In the genomic region with DNA sequence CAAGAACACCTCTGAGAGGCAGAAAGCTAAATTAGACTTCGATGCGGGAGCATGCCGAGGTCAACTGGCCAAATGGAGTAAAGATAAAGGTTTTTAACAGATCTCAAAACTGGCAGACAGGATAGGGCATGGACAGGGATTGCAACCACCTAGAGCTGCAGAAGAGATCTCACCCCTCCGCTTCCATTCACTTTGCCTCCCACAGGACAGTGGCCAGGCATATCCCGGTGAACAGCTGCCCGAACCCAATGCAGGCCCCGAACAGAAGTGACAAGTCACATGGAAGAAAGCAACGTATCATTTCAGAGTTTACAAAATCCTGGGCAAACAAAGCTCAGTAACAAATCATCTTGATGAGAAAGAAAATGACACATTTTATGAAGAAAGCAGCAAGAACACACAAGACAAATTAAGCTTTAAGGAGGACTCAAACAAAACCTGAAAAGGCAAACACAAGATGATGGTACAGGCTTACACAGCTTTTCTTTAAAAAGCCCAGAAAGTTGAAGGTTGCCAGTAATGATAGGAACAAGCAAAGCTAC, we compare ENCODE assay signal across 13 cellular contexts.
"Had no signal": no experiment of that assay in that cellular context is flagged by ENCODE, and none has a peak within 500 bp of the region (broad histone marks: within the 10 kb centered on the region; RNA-seq: fewer than 3 reads in every experiment).

No MANE protein-coding gene starts in this region.

- ATAC-seq: activated CD4-positive, CD25-positive, alpha-beta regulatory T cell treated with anti-CD3 and anti-CD28 coated beads, Interleukin-2, amount 50 U/mL, for 24 hours; gastroesophageal sphincter; naive thymus-derived CD4-positive, alpha-beta T cell; right cardiac atrium had no signal

- H3K4me3 Mint-ChIP-seq: activated naive CD4-positive, alpha-beta T cell treated with anti-CD3 and anti-CD28 coated beads, Interleukin-2, amount 10 ng/mL, durations not matched to agents 7 days and 5 days; naive thymus-derived CD4-positive, alpha-beta T cell had no signal

- H3K27me3 Mint-ChIP-seq: activated naive CD4-positive, alpha-beta T cell treated with anti-CD3 and anti-CD28 coated beads, Interleukin-2, amount 10 ng/mL, durations not matched to agents 7 days and 5 days; naive thymus-derived CD4-positive, alpha-beta T cell had no signal

- H3K4me1 Mint-ChIP-seq: activated naive CD4-positive, alpha-beta T cell treated with anti-CD3 and anti-CD28 coated beads, Interleukin-2, amount 10 ng/mL, durations not matched to agents 7 days and 5 days had no signal

- H3K36me3 Mint-ChIP-seq: activated naive CD4-positive, alpha-beta T cell treated with anti-CD3 and anti-CD28 coated beads, Interleukin-2, amount 10 ng/mL, durations not matched to agents 7 days and 5 days had no signal

- H3K27ac Mint-ChIP-seq: activated naive CD4-positive, alpha-beta T cell treated with anti-CD3 and anti-CD28 coated beads, Interleukin-2, amount 10 ng/mL, durations not matched to agents 7 days and 5 days had no signal

- DNase-seq: activated CD4-positive, alpha-beta T cell treated with anti-CD3 and anti-CD28 coated beads, Interleukin-2, amount 50 U/mL, for 4 hours; activated naive CD4-positive, alpha-beta T cell treated with anti-CD3 and anti-CD28 coated beads, Interleukin-2, amount 10 ng/mL, durations not matched to agents 7 days and 5 days; erythroblast; islet precursor cell; naive thymus-derived CD4-positive, alpha-beta T cell; right cardiac atrium; stimulated activated CD4-positive, alpha-beta T cell treated with anti-CD3 and anti-CD28 coated beads, Interleukin-4, amount 100 ng/mL, for 4 hours; stimulated activated CD8-positive, alpha-beta memory T cell treated with anti-CD3 and anti-CD28 coated beads, Interleukin-4, amount 100 ng/mL, for 48 hours; stimulated activated naive CD4-positive, alpha-beta T cell treated with Interleukin-2 at 50 U/mL for 16 hours; T-helper 2 cell; trophoblast cell had no signal

- H3K9me3 Mint-ChIP-seq: activated naive CD4-positive, alpha-beta T cell treated with anti-CD3 and anti-CD28 coated beads, Interleukin-2, amount 10 ng/mL, durations not matched to agents 7 days and 5 days had no signal
